ENCODE assay signal across 9 cellular contexts in genomic region chr6:121560476-121560875, GRCh38.
"Had no signal": no experiment of that assay in that cellular context is flagged by ENCODE, and none has a peak within 500 bp of the region (broad histone marks: within the 10 kb centered on the region; RNA-seq: fewer than 3 reads in every experiment).

No MANE protein-coding gene starts in this region.

- H3K27ac ChIP-seq: HL-60, KMS-11 had no signal

- DNase-seq: IMR-90, KBM-7, KG1 had no signal

- H3K27ac Mint-ChIP-seq: IgD-negative memory B cell had no signal

- H3K4me2 ChIP-seq: KMS-11 had no signal

- H3K27me3 Mint-ChIP-seq: IgD-negative memory B cell had no signal

- H3K4me1 Mint-ChIP-seq: IgD-negative memory B cell had no signal

- H3K4me3 Mint-ChIP-seq: IgD-negative memory B cell had no signal

- H3K9ac ChIP-seq: KMS-11 had no signal

- ATAC-seq: HepG2, K562 had no signal

- FAIRE-seq: HepG2, HTR-8/SVneo, K562 had no signal

- H3K4me3 ChIP-seq: K562 had no signal
